In genomic region chr5:146082798-146083197, GRCh38 we compare ENCODE assay signal across 18 cellular contexts. TPM values are rescaled to one million over a fixed set of nuclear protein-coding genes. Genes with fewer than 3 reads are reported as not detected.
DNase-seq lines count a peak whose midpoint lies in the region; ATAC-seq and TF ChIP-seq lines count a peak whose summit lies in the region.
"Had no signal": no experiment of that assay in that cellular context is flagged by ENCODE, and none has a peak within 500 bp of the region (broad histone marks: within the 10 kb centered on the region; RNA-seq: fewer than 3 reads in every experiment).

No MANE protein-coding gene starts in this region.

- peaks cover 5% of the 10 kb centered on the region for H3K4me1 ChIP-seq in suprapubic skin
- no peaks in the 10 kb centered on the region for H3K4me1 ChIP-seq in prostate gland (replicated peaks)
- H3K4me1 ChIP-seq: parathyroid adenoma had no signal

- H3K4me3 ChIP-seq in GM12864 (ENCODE audit: low read depth, low read length) (no peak overlapping the region), suprapubic skin (no peak overlapping the region), prostate gland (no peak overlapping the region)
- H3K4me3 ChIP-seq: tibial artery had no signal

- H3K36me3 Mint-ChIP-seq in activated CD4-positive, alpha-beta memory T cell treated with anti-CD3 and anti-CD28 coated beads, Interleukin-2, amount 10 ng/mL, durations not matched to agents 7 days and 5 days (ENCODE audit: low read depth) = no peaks in the 10 kb centered on the region

- TF ChIP-seq POLR2A in suprapubic skin (IDR thresholded peaks at IDR 0.05) (no peak), prostate gland (IDR thresholded peaks at IDR 0.05) (no peak)

- no peaks in the 10 kb centered on the region for H3K9me3 Mint-ChIP-seq in activated CD4-positive, alpha-beta memory T cell treated with anti-CD3 and anti-CD28 coated beads, Interleukin-2, amount 10 ng/mL, durations not matched to agents 7 days and 5 days

- WGBS in suprapubic skin = 96% methylated on average over 3 of the region's 3 CpGs
- 94% methylated on average over 3 of the region's 3 CpGs for WGBS in prostate gland

- ATAC-seq in GM19328 (IDR thresholded peaks at IDR 0.05; ENCODE audit: unreplicated experiment) (peak; percentile 77), HG02642 (IDR thresholded peaks at IDR 0.05; ENCODE audit: poor library complexity, unreplicated experiment) (peak; percentile 93), HG03378 (IDR thresholded peaks at IDR 0.05; ENCODE audit: unreplicated experiment) (peak; percentile 90)

- peaks cover 10% of the 10 kb centered on the region for H3K27me3 Mint-ChIP-seq in activated CD4-positive, alpha-beta memory T cell treated with anti-CD3 and anti-CD28 coated beads, Interleukin-2, amount 10 ng/mL, durations not matched to agents 7 days and 5 days

- H3K4me1 Mint-ChIP-seq in activated CD4-positive, alpha-beta memory T cell treated with anti-CD3 and anti-CD28 coated beads, Interleukin-2, amount 10 ng/mL, durations not matched to agents 7 days and 5 days = peaks cover 37% of the 10 kb centered on the region

- H3K4me3 Mint-ChIP-seq in activated CD4-positive, alpha-beta memory T cell treated with anti-CD3 and anti-CD28 coated beads, Interleukin-2, amount 10 ng/mL, durations not matched to agents 7 days and 5 days = no peak overlapping the region

- H3K36me3 ChIP-seq in suprapubic skin (no peaks in the 10 kb centered on the region), prostate gland (no peaks in the 10 kb centered on the region)
- H3K36me3 ChIP-seq: tibial artery had no signal

- H3K27me3 ChIP-seq in suprapubic skin = no peaks in the 10 kb centered on the region
- H3K27me3 ChIP-seq in prostate gland (replicated peaks; ENCODE audit: insufficient read depth) = no peaks in the 10 kb centered on the region
- H3K27me3 ChIP-seq: tibial artery had no signal

- no peak for TF ChIP-seq EP300 in suprapubic skin (IDR thresholded peaks at IDR 0.05)

- peak; percentile 35 for DNase-seq in GM12864 (ENCODE audit: low read depth)
- DNase-seq in Kasumi-1 (lab: John Stamatoyannopoulos, UW) = no peak
- no peak for DNase-seq in activated CD4-positive, alpha-beta memory T cell treated with anti-CD3 and anti-CD28 coated beads, Interleukin-2, amount 10 ng/mL, durations not matched to agents 7 days and 5 days
- no peak for DNase-seq in suprapubic skin (ENCODE audit: low spot score in 2 of 2)
- DNase-seq in prostate gland (ENCODE audit: low spot score) = no peak
- DNase-seq: activated naive CD4-positive, alpha-beta T cell; DMS79; foreskin fibroblast; GOT3; KBM-7; NCI-H524; Right ventricle myocardium superior; tibial artery had no signal

- H3K27ac ChIP-seq in suprapubic skin = no peak overlapping the region
- H3K27ac ChIP-seq in prostate gland = no peak overlapping the region
- H3K27ac ChIP-seq: parathyroid adenoma, tibial artery had no signal

- H3K9me3 ChIP-seq in suprapubic skin (no peaks in the 10 kb centered on the region), prostate gland (no peaks in the 10 kb centered on the region)
- H3K9me3 ChIP-seq: tibial artery had no signal

- TF ChIP-seq CTCF in GM12864 (IDR thresholded peaks at IDR 0.05; ENCODE audit: low read depth, low read length, missing control alignments) (no peak), suprapubic skin (IDR thresholded peaks at IDR 0.05) (no peak), prostate gland (IDR thresholded peaks at IDR 0.05) (no peak)

- CTCF ChIA-PET in activated CD4-positive, alpha-beta memory T cell treated with anti-CD3 and anti-CD28 coated beads, Interleukin-2, amount 10 ng/mL, durations not matched to agents 7 days and 5 days (lab: Charles Lee) = interaction anchor here (0.6 kb wide), 1 partner anchor 451 kb away, joined by 3 read pairs; no protein-coding TSS in a partner anchor

- POLR2A ChIA-PET in activated CD4-positive, alpha-beta memory T cell treated with anti-CD3 and anti-CD28 coated beads, Interleukin-2, amount 10 ng/mL, durations not matched to agents 7 days and 5 days (lab: Charles Lee) = no interaction called here

- no peak overlapping the region for H3K27ac Mint-ChIP-seq in activated CD4-positive, alpha-beta memory T cell treated with anti-CD3 and anti-CD28 coated beads, Interleukin-2, amount 10 ng/mL, durations not matched to agents 7 days and 5 days

- intact Hi-C loops in prostate gland (cut with DNase I) = no loop called here

RNA-seq across cellular contexts. Expression of gene PLAC8L1, which starts 22.6 kb away (rescaled TPM):
- under 1 TPM in 1 of 2 experiments, not detected in 1; 0.50 TPM for total RNA-seq in activated CD4-positive, alpha-beta memory T cell treated with anti-CD3 and anti-CD28 coated beads, Interleukin-2, amount 10 ng/mL, durations not matched to agents 7 days and 5 days
- total RNA-seq in suprapubic skin = not detected
- total RNA-seq in prostate gland = not detected
- total RNA-seq: lower leg skin, Right ventricle myocardium superior had no signal
